15 cellular contexts compared by ENCODE assay signal in the genomic region with DNA sequence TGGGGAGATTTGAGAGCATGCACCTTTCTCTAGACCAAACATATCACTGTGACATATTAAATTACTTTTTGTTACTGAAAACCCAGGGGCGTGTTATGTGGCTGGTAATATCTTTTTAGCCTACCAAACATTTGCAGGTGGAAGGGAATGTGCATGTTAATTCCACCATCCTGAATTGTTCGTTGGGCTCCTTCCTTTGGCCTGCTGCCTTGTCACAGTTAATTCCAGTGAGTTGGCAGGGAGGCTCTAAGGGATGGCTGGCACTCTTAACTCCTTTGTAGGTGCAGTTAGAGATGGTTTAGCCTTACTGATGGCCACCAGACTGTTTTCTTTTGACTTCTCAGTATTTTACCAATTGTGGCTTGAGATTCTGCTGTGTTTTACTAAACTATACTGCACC.
DNase-seq lines count a peak whose midpoint lies in the region; ATAC-seq, FAIRE-seq and TF ChIP-seq lines count a peak whose summit lies in the region.
"Had no signal": no experiment of that assay in that cellular context is flagged by ENCODE, and none has a peak within 500 bp of the region (broad histone marks: within the 10 kb centered on the region; RNA-seq: fewer than 3 reads in every experiment).

No MANE protein-coding gene starts in this region.

- H3K4me3 ChIP-seq in astrocyte (ENCODE audit: insufficient read depth, low read depth, low read length) (no peak overlapping the region), right cardiac atrium (ENCODE audit: low read length) (peak overlapping the region; percentile 20)

- H3K27ac ChIP-seq in astrocyte (ENCODE audit: low read depth, low read length) (no peak overlapping the region), right cardiac atrium (ENCODE audit: low read length) (no peak overlapping the region)

- peak; percentile 27 for DNase-seq in H4 (ENCODE audit: low spot score)
- DNase-seq in astrocyte (ENCODE audit: low read depth): no peak
- DNase-seq in right cardiac atrium: no peak
- peak; percentile 61 for DNase-seq in pons (ENCODE audit: low spot score)
- DNase-seq in NOMO-1 (lab: John Stamatoyannopoulos, UW; ENCODE audit: unreplicated experiment in 2 of 2): no peak
- DNase-seq in COLO829 (ENCODE audit: low spot score): no peak
- DNase-seq: activated T-cell treated with anti-CD3 and anti-CD28 coated beads, Interleukin-2, amount 50 U/mL, for 48 hours; CD4-positive, alpha-beta memory T cell; central memory CD4-positive, alpha-beta T cell; kidney; MM.1S; stimulated activated naive CD4-positive, alpha-beta T cell treated with Interleukin-2 at 50 U/mL for 16 hours had no signal

- no peak overlapping the region for H2AFZ ChIP-seq in astrocyte (ENCODE audit: low read depth, low read length)

- no peaks in the 10 kb centered on the region for H3K27me3 Mint-ChIP-seq in astrocyte (ENCODE audit: low read depth, unreplicated experiment)
- H3K27me3 Mint-ChIP-seq: CD4-positive, alpha-beta memory T cell had no signal

- intact Hi-C loops in right cardiac atrium (cut with DNase I): no loop called here

- ATAC-seq in right cardiac atrium (peak; percentile 28 to 46), GM21360 (IDR thresholded peaks at IDR 0.05; ENCODE audit: unreplicated experiment) (no peak), GM18858 (IDR thresholded peaks at IDR 0.05; ENCODE audit: unreplicated experiment) (no peak)
- ATAC-seq: activated CD4-positive, CD25-positive, alpha-beta regulatory T cell treated with anti-CD3 and anti-CD28 coated beads, Interleukin-2, amount 50 U/mL, for 24 hours had no signal

- H4K20me1 ChIP-seq in astrocyte (ENCODE audit: insufficient read depth, low read length): peaks cover 49% of the 10 kb centered on the region

- 44% methylated on average over 2 of the region's 2 CpGs for WGBS in right cardiac atrium

- H3K9ac ChIP-seq in astrocyte (ENCODE audit: low read length): no peak overlapping the region

- no peaks in the 10 kb centered on the region for H3K27me3 ChIP-seq in astrocyte (ENCODE audit: insufficient read depth, low read length)
- H3K27me3 ChIP-seq in right cardiac atrium (ENCODE audit: control insufficient read depth, insufficient read depth): no peaks in the 10 kb centered on the region

- peaks cover 90% of the 10 kb centered on the region for H3K79me2 ChIP-seq in astrocyte (ENCODE audit: insufficient read depth, low read length)

- H3K9me3 ChIP-seq in astrocyte (ENCODE audit: insufficient read depth, low read depth, low read length) (no peaks in the 10 kb centered on the region), right cardiac atrium (ENCODE audit: control insufficient read depth, low read length) (no peaks in the 10 kb centered on the region)

- no peak for FAIRE-seq in astrocyte (lab: Jason Lieb, UNC)
- FAIRE-seq: kidney had no signal

- no peaks in the 10 kb centered on the region for H3K9me3 Mint-ChIP-seq in astrocyte (ENCODE audit: unreplicated experiment)
- H3K9me3 Mint-ChIP-seq: CD4-positive, alpha-beta memory T cell had no signal

- H3K27ac Mint-ChIP-seq in astrocyte (ENCODE audit: unreplicated experiment): peak overlapping the region; percentile 0

- no peak for TF ChIP-seq CTCF in astrocyte (IDR thresholded peaks at IDR 0.05; ENCODE audit: insufficient read depth, low read depth, low read length)

- no peak overlapping the region for H3K4me3 Mint-ChIP-seq in astrocyte (ENCODE audit: unreplicated experiment)

- H3K36me3 ChIP-seq in astrocyte (ENCODE audit: insufficient read depth, low read length): no peaks in the 10 kb centered on the region

- peaks cover 3% of the 10 kb centered on the region for H3K36me3 Mint-ChIP-seq in astrocyte (ENCODE audit: low read depth, unreplicated experiment)

- H3K4me1 ChIP-seq in astrocyte (ENCODE audit: insufficient read depth, low read length): peaks cover 19% of the 10 kb centered on the region
- peaks cover 12% of the 10 kb centered on the region for H3K4me1 ChIP-seq in right cardiac atrium (ENCODE audit: control insufficient read depth, insufficient read depth, low read length)

- peak overlapping the region; percentile 41 for H3K4me2 ChIP-seq in astrocyte (ENCODE audit: low read length)

- peaks cover 47% of the 10 kb centered on the region for H3K4me1 Mint-ChIP-seq in astrocyte (ENCODE audit: low read depth, unreplicated experiment)

Comparison
In these comparisons a context has a peak if more than half of its experiments do, and no peak if none do; other contexts are left out.
1. DNase-seq: peak in H4 (single experiment) and pons (single experiment); none in astrocyte (single experiment), right cardiac atrium (0 of 3), NOMO-1 (0 of 2) and COLO829 (single experiment).
2. ATAC-seq: peak in right cardiac atrium (2 of 2); none in GM21360 (single experiment) and GM18858 (single experiment).